31 cellular contexts compared by ENCODE assay signal in the genomic region with DNA sequence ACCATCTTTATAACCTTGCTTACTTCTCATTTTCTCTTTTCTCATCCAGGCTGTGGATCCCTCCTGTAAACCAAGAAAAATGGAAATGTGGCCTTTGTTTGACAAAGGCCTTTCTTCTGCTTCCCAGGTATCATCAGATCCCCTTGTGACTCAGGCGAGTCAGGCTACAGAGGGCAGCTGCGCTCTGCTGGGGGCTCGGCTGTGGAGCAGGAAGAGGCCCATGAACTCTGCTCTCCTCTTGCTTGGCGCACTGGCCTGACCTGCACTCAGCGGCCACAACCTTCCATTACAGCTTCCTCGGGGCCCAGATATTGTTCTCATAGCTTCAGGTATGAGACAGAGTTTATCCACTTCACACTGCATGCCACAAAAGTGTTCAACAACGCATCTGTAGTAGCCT.
"Had no signal": no experiment of that assay in that cellular context is flagged by ENCODE, and none has a peak within 500 bp of the region (broad histone marks: within the 10 kb centered on the region; RNA-seq: fewer than 3 reads in every experiment).

No MANE protein-coding gene starts in this region.

- H3K27ac Mint-ChIP-seq: activated CD8-positive, alpha-beta T cell treated with anti-CD3 and anti-CD28 coated beads for 36 hours; activated naive CD4-positive, alpha-beta T cell treated with anti-CD3 and anti-CD28 coated beads, Interleukin-2, amount 50 U/mL, for 24 hours; activated naive CD8-positive, alpha-beta T cell treated with anti-CD3 and anti-CD28 coated beads, Interleukin-2, amount 50 U/mL, for 24 hours; activated T-helper 17 cell treated with anti-CD3 and anti-CD28 coated beads, Interleukin-2, amount 50 U/mL, for 72 hours; effector memory CD8-positive, alpha-beta T cell; natural killer cell treated with Interleukin-12 subunit alpha and Interleukin-12 subunit beta and Interleukin-15 and Interleukin-18, amount 100 ng/mL, for 72 hours; progenitor cell of endocrine pancreas; stimulated activated naive CD8-positive, alpha-beta T cell treated with anti-CD3 and anti-CD28 coated beads, Interleukin-15, Interleukin-2, amounts not matched to agents 100 ng/mL and 50 ng/mL, for 24 hours; T-helper 17 cell; type B pancreatic cell had no signal

- H3K36me3 ChIP-seq: gastroesophageal sphincter, left ventricle myocardium inferior, ovary, thoracic aorta, uterus, WERI-Rb-1 had no signal

- H3K9me3 Mint-ChIP-seq: activated CD8-positive, alpha-beta T cell treated with anti-CD3 and anti-CD28 coated beads for 36 hours; activated naive CD4-positive, alpha-beta T cell treated with anti-CD3 and anti-CD28 coated beads, Interleukin-2, amount 50 U/mL, for 24 hours; activated naive CD8-positive, alpha-beta T cell treated with anti-CD3 and anti-CD28 coated beads, Interleukin-2, amount 50 U/mL, for 24 hours; type B pancreatic cell had no signal

- H3K4me3 ChIP-seq: gastroesophageal sphincter, left ventricle myocardium inferior, lung, mucosa of descending colon, ovary, skin epidermis, thoracic aorta, uterus had no signal

- H3K4me1 ChIP-seq: gastroesophageal sphincter, left ventricle myocardium inferior, uterus had no signal

- H3K27ac ChIP-seq: gastroesophageal sphincter, left ventricle myocardium inferior, ovary, skin epidermis, thoracic aorta, uterus, WERI-Rb-1 had no signal

- H3K4me1 Mint-ChIP-seq: activated naive CD4-positive, alpha-beta T cell treated with anti-CD3 and anti-CD28 coated beads, Interleukin-2, amount 50 U/mL, for 24 hours; activated naive CD8-positive, alpha-beta T cell treated with anti-CD3 and anti-CD28 coated beads, Interleukin-2, amount 50 U/mL, for 24 hours; activated T-helper 17 cell treated with anti-CD3 and anti-CD28 coated beads, Interleukin-2, amount 50 U/mL, for 72 hours; T-helper 17 cell had no signal

- H3K36me3 Mint-ChIP-seq: activated naive CD4-positive, alpha-beta T cell treated with anti-CD3 and anti-CD28 coated beads, Interleukin-2, amount 50 U/mL, for 24 hours; type B pancreatic cell had no signal

- H3K9me3 ChIP-seq: gastroesophageal sphincter, left ventricle myocardium inferior, mucosa of descending colon, ovary, thoracic aorta, uterus had no signal

- H3K27me3 Mint-ChIP-seq: activated CD8-positive, alpha-beta T cell treated with anti-CD3 and anti-CD28 coated beads for 36 hours; activated naive CD4-positive, alpha-beta T cell treated with anti-CD3 and anti-CD28 coated beads, Interleukin-2, amount 50 U/mL, for 24 hours; activated naive CD8-positive, alpha-beta T cell treated with anti-CD3 and anti-CD28 coated beads, Interleukin-2, amount 50 U/mL, for 24 hours; activated T-helper 17 cell treated with anti-CD3 and anti-CD28 coated beads, Interleukin-2, amount 50 U/mL, for 72 hours; effector memory CD8-positive, alpha-beta T cell; natural killer cell treated with Interleukin-12 subunit alpha and Interleukin-12 subunit beta and Interleukin-15 and Interleukin-18, amount 100 ng/mL, for 72 hours; stimulated activated naive CD8-positive, alpha-beta T cell treated with anti-CD3 and anti-CD28 coated beads, Interleukin-15, Interleukin-2, amounts not matched to agents 100 ng/mL and 50 ng/mL, for 24 hours; T-helper 17 cell had no signal

- H3K4me3 Mint-ChIP-seq: activated CD8-positive, alpha-beta T cell treated with anti-CD3 and anti-CD28 coated beads for 36 hours; activated naive CD4-positive, alpha-beta T cell treated with anti-CD3 and anti-CD28 coated beads, Interleukin-2, amount 50 U/mL, for 24 hours; activated naive CD8-positive, alpha-beta T cell treated with anti-CD3 and anti-CD28 coated beads, Interleukin-2, amount 50 U/mL, for 24 hours; activated T-cell treated with anti-CD3 and anti-CD28 coated beads, Interleukin-2, amount 50 U/mL, for 4 hours; activated T-helper 17 cell treated with anti-CD3 and anti-CD28 coated beads, Interleukin-2, amount 50 U/mL, for 72 hours; effector memory CD8-positive, alpha-beta T cell; natural killer cell treated with Interleukin-12 subunit alpha and Interleukin-12 subunit beta and Interleukin-15 and Interleukin-18, amount 100 ng/mL, for 72 hours; stimulated activated naive CD8-positive, alpha-beta T cell treated with anti-CD3 and anti-CD28 coated beads, Interleukin-15, Interleukin-2, amounts not matched to agents 100 ng/mL and 50 ng/mL, for 24 hours; T-helper 17 cell; type B pancreatic cell had no signal

- ATAC-seq: activated CD8-positive, alpha-beta T cell treated with anti-CD3 and anti-CD28 coated beads for 36 hours; activated naive CD8-positive, alpha-beta T cell treated with anti-CD3 and anti-CD28 coated beads, Interleukin-2, amount 50 U/mL, for 24 hours; activated T-cell treated with anti-CD3 and anti-CD28 coated beads, Interleukin-2, amount 50 U/mL, for 4 hours; activated T-helper 17 cell treated with anti-CD3 and anti-CD28 coated beads, Interleukin-2, amount 50 U/mL, for 72 hours; effector memory CD8-positive, alpha-beta T cell; gastroesophageal sphincter; mucosa of descending colon; natural killer cell treated with Interleukin-12 subunit alpha and Interleukin-12 subunit beta and Interleukin-15 and Interleukin-18, amount 100 ng/mL, for 72 hours; sciatic nerve; T-helper 17 cell had no signal

- DNase-seq: activated CD4-positive, alpha-beta T cell treated with anti-CD3 and anti-CD28 coated beads for 1 hour; activated CD4-positive, alpha-beta T cell treated with anti-CD3 and anti-CD28 coated beads, Interleukin-2, amount 50 U/mL, for 1 hour; activated CD8-positive, alpha-beta T cell treated with anti-CD3 and anti-CD28 coated beads for 36 hours; activated naive CD8-positive, alpha-beta T cell treated with anti-CD3 and anti-CD28 coated beads, Interleukin-2, amount 50 U/mL, for 24 hours; activated T-cell treated with anti-CD3 and anti-CD28 coated beads, Interleukin-2, amount 50 U/mL, for 4 hours; amygdala; caudate nucleus; cortex of kidney; effector memory CD8-positive, alpha-beta T cell; head of caudate nucleus; hippocampal formation; left ventricle myocardium inferior; mucosa of descending colon; ovary; stimulated activated CD4-positive, alpha-beta T cell treated with anti-CD3 and anti-CD28 coated beads, Interleukin-12 subunit alpha, Interleukin-12 subunit beta, amount 100 ng/mL, for 4 hours; stimulated activated CD4-positive, alpha-beta T cell treated with anti-CD3 and anti-CD28 coated beads, Interleukin-4, amount 100 ng/mL, for 1 hour; T-helper 17 cell; T1000; uterus; WERI-Rb-1 had no signal

- H3K27me3 ChIP-seq: gastroesophageal sphincter, ovary, uterus had no signal
